ENCODE assay signal across 20 cellular contexts in the genomic region with DNA sequence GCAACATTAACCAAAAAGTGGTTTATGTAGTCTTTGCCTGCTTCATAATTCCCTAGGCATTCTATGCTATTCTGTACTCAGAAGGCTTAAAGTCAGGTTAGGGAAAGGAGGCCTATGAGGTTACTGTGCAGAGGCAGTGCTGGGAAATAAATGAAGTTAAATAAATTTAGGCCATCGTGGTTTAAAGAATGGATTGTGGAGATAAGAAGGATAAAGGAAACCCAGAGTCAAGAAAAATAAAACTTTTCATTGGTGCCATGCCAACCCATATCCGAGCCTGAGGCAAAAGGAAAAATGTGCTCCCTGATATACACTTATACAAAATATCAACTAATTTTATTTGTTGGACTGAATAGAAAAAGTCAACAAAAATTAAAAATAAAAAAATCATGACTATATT.
DNase-seq lines count a peak whose midpoint lies in the region; ATAC-seq and TF ChIP-seq lines count a peak whose summit lies in the region.
"Had no signal": no experiment of that assay in that cellular context is flagged by ENCODE, and none has a peak within 500 bp of the region (broad histone marks: within the 10 kb centered on the region; RNA-seq: fewer than 3 reads in every experiment).

No MANE protein-coding gene starts in this region.

- H3K4me1 ChIP-seq in suprapubic skin: no peaks in the 10 kb centered on the region
- no peaks in the 10 kb centered on the region for H3K4me1 ChIP-seq in naive thymus-derived CD4-positive, alpha-beta T cell (ENCODE audit: control insufficient read depth in 2 of 2, insufficient read depth in 2 of 2, low read length in 2 of 2)
- H3K4me1 ChIP-seq: Caco-2, HAP-1 had no signal

- no peaks in the 10 kb centered on the region for H3K27me3 ChIP-seq in suprapubic skin
- H3K27me3 ChIP-seq in naive thymus-derived CD4-positive, alpha-beta T cell (ENCODE audit: control insufficient read depth in 2 of 2, insufficient read depth in 2 of 2, low read length in 2 of 2): no peaks in the 10 kb centered on the region

- CTCF ChIA-PET in naive thymus-derived CD4-positive, alpha-beta T cell (lab: Charles Lee): no interaction called here

- TF ChIP-seq EP300 in suprapubic skin (IDR thresholded peaks at IDR 0.05): no peak

- peaks cover 8% of the 10 kb centered on the region for H3K36me3 Mint-ChIP-seq in osteocyte (ENCODE audit: unreplicated experiment)
- H3K36me3 Mint-ChIP-seq in naive thymus-derived CD4-positive, alpha-beta T cell: peaks cover 0 to 4% (median 0%) of the 10 kb centered on the region in 5 donors
- H3K36me3 Mint-ChIP-seq: CD4-positive, CD25-positive, alpha-beta regulatory T cell had no signal

- DNase-seq in EH (ENCODE audit: low read depth) (peak; percentile 58), RPMI7951 (ENCODE audit: low read depth) (peak; percentile 53), dermis blood vessel endothelial cell (peak; percentile 2), osteocyte (ENCODE audit: extremely low spot score, unreplicated experiment) (no peak), left cardiac atrium (no peak), HCEC 1CT (no peak), suprapubic skin (ENCODE audit: low spot score in 2 of 2) (no peak)
- DNase-seq in naive thymus-derived CD4-positive, alpha-beta T cell: no peak
- DNase-seq: Caco-2; CD4-positive, CD25-positive, alpha-beta regulatory T cell; DMS153; NCI-H1436; NCI-H2029; NCI-H2171; NCI-H446; NCI-H69; NK-92 treated with Interleukin-12 subunit alpha and Interleukin-12 subunit beta, amount 100 ng/mL, for 24 hours had no signal

- no peaks in the 10 kb centered on the region for H3K36me3 ChIP-seq in suprapubic skin
- H3K36me3 ChIP-seq in naive thymus-derived CD4-positive, alpha-beta T cell (ENCODE audit: control insufficient read depth in 2 of 3, insufficient read depth in 3 of 3, low read length in 3 of 3): no peaks in the 10 kb centered on the region

- H3K9me3 ChIP-seq in suprapubic skin: no peaks in the 10 kb centered on the region
- peaks cover 0 to 4% (median 0%) of the 10 kb centered on the region in 3 experiments for H3K9me3 ChIP-seq in naive thymus-derived CD4-positive, alpha-beta T cell (ENCODE audit: control insufficient read depth in 2 of 3, low read length in 3 of 3)
- H3K9me3 ChIP-seq: Caco-2, HAP-1 had no signal

- peaks cover 29% of the 10 kb centered on the region for H3K9me3 Mint-ChIP-seq in osteocyte (ENCODE audit: unreplicated experiment)
- H3K9me3 Mint-ChIP-seq in naive thymus-derived CD4-positive, alpha-beta T cell: peaks cover 0 to 15% (median 9%) of the 10 kb centered on the region in 11 donors

- WGBS in suprapubic skin: 60% methylated on average over 2 of the region's 2 CpGs

- H3K4me1 Mint-ChIP-seq in osteocyte (ENCODE audit: unreplicated experiment): peaks cover 34% of the 10 kb centered on the region
- no peaks in the 10 kb centered on the region for H3K4me1 Mint-ChIP-seq in naive thymus-derived CD4-positive, alpha-beta T cell
- H3K4me1 Mint-ChIP-seq: B cell had no signal

- no peak overlapping the region for H3K27ac ChIP-seq in suprapubic skin
- no peak overlapping the region for H3K27ac ChIP-seq in naive thymus-derived CD4-positive, alpha-beta T cell (ENCODE audit: low read depth, low read length)
- H3K27ac ChIP-seq: RWPE1 had no signal

- no peak overlapping the region for H3K4me3 Mint-ChIP-seq in osteocyte (ENCODE audit: unreplicated experiment)
- H3K4me3 Mint-ChIP-seq in naive thymus-derived CD4-positive, alpha-beta T cell: no peak overlapping the region
- H3K4me3 Mint-ChIP-seq: B cell; CD4-positive, CD25-positive, alpha-beta regulatory T cell had no signal

- TF ChIP-seq CTCF in osteocyte (IDR thresholded peaks at IDR 0.05): no peak
- TF ChIP-seq CTCF in suprapubic skin (IDR thresholded peaks at IDR 0.05): no peak

- intact Hi-C loops in left cardiac atrium (cut with DNase I): no loop called here
- intact Hi-C loops in naive thymus-derived CD4-positive, alpha-beta T cell (cut with micrococcal nuclease): no loop called here

- no peaks in the 10 kb centered on the region for H3K27me3 Mint-ChIP-seq in osteocyte (ENCODE audit: unreplicated experiment)
- H3K27me3 Mint-ChIP-seq in naive thymus-derived CD4-positive, alpha-beta T cell: no peaks in the 10 kb centered on the region
- H3K27me3 Mint-ChIP-seq: B cell; CD4-positive, CD25-positive, alpha-beta regulatory T cell had no signal

- H3K4me3 ChIP-seq in suprapubic skin: no peak overlapping the region
- no peak overlapping the region for H3K4me3 ChIP-seq in naive thymus-derived CD4-positive, alpha-beta T cell (ENCODE audit: low read length)
- H3K4me3 ChIP-seq: HAP-1 had no signal

- no peak for ATAC-seq in left cardiac atrium
- ATAC-seq in naive thymus-derived CD4-positive, alpha-beta T cell: no peak

- POLR2A ChIA-PET in naive thymus-derived CD4-positive, alpha-beta T cell (lab: Charles Lee): no interaction called here

- H3K27ac Mint-ChIP-seq in osteocyte (ENCODE audit: unreplicated experiment): peak overlapping the region; percentile 84
- H3K27ac Mint-ChIP-seq in naive thymus-derived CD4-positive, alpha-beta T cell: no peak overlapping the region
- H3K27ac Mint-ChIP-seq: B cell; CD4-positive, CD25-positive, alpha-beta regulatory T cell had no signal

- no peak for TF ChIP-seq POLR2A in suprapubic skin (IDR thresholded peaks at IDR 0.05)

Comparison
In these comparisons a context has a peak if more than half of its experiments do, and no peak if none do; other contexts are left out.
1. DNase-seq: peak in EH (single experiment), RPMI7951 (single experiment) and dermis blood vessel endothelial cell (single experiment); none in osteocyte (single experiment), left cardiac atrium (single experiment), HCEC 1CT (single experiment), suprapubic skin (0 of 2) and naive thymus-derived CD4-positive, alpha-beta T cell (0 of 9).